11 cellular contexts compared by ENCODE assay signal in the genomic region with DNA sequence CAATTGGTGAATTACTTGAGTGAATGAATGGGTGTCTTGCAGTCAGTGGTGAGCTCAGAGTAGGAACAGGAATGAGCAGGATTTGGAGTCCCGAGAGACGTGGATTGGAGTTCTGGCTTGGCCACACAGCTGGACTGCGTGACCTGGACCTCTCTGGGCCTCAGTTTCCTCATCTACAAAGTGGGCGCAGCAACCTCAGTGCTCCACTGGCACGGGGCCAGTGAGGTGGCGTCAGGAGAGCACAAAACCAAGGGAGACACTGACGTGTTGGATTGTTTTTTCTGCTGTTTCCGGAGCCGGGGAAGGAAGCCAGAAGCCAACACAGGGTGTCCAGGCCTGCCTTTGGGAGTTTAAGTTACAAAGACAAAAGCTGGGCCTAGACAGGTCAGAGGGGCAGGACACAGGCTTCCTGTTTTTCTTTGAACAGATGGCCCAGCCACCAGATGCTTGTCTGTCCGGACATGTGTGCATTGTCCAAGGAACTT. TPM values are rescaled to one million over a fixed set of nuclear protein-coding genes. Genes with fewer than 3 reads are reported as not detected.
DNase-seq lines count a peak whose midpoint lies in the region; ATAC-seq, FAIRE-seq and TF ChIP-seq lines count a peak whose summit lies in the region.
"Had no signal": no experiment of that assay in that cellular context is flagged by ENCODE, and none has a peak within 500 bp of the region (broad histone marks: within the 10 kb centered on the region; RNA-seq: fewer than 3 reads in every experiment).

No MANE protein-coding gene starts in this region.

- H3K79me2 ChIP-seq in mammary epithelial cell (ENCODE audit: insufficient read depth, low read length), result no peaks in the 10 kb centered on the region

- H3K4me1 ChIP-seq in mammary epithelial cell (ENCODE audit: insufficient read depth, low read length) (peaks cover 27% of the 10 kb centered on the region), kidney (ENCODE audit: control insufficient read depth in 1 of 2, insufficient read depth in 1 of 2, low read depth in 1 of 2, low read length in 2 of 2) (peaks cover 2 to 12% of the 10 kb centered on the region in 2 donors), subcutaneous abdominal adipose tissue (ENCODE audit: control insufficient read depth in 5 of 5, insufficient read depth in 5 of 5, low read length in 5 of 5) (peaks cover 0 to 40% (median 11%) of the 10 kb centered on the region in 5 donors)

- WGBS in mammary epithelial cell (ENCODE audit: low coverage, missing lambda C conversion rate), result 32% methylated on average over 10 of the region's 10 CpGs

- dilution Hi-C loops in mammary epithelial cell (cut with HindIII; ENCODE audit: low sequenced_read_pairs), result no loop called here

- in situ Hi-C loops in mammary epithelial cell (cut with MboI; ENCODE audit: low sequenced_read_pairs in 2 of 2), result no loop called here

- intact Hi-C loops in mammary epithelial cell (cut with micrococcal nuclease) (no loop called here), kidney (cut with DNase I) (no loop called here)

- DNase-seq in LHCN-M2 (ENCODE audit: low read depth), result peak; percentile 95
- DNase-seq in mammary epithelial cell, result peak; percentile 80
- peak; percentile 84 for DNase-seq in kidney
- no peak for DNase-seq in GDM1 (lab: John Stamatoyannopoulos, UW)
- no peak for DNase-seq in HUDEP-2 (lab: John Stamatoyannopoulos, UW; ENCODE audit: unreplicated experiment in 76 of 76)
- DNase-seq: activated B cell treated with CpG ODN at 0.5 μM for 24 hours; effector CD8-positive, alpha-beta T cell had no signal

- no peaks in the 10 kb centered on the region for H3K9me3 ChIP-seq in mammary epithelial cell (replicated peaks; ENCODE audit: insufficient read depth, low read length)
- H3K9me3 ChIP-seq in kidney (ENCODE audit: control insufficient read depth in 1 of 2, low read length in 2 of 2), result no peaks in the 10 kb centered on the region
- H3K9me3 ChIP-seq in subcutaneous abdominal adipose tissue (ENCODE audit: control insufficient read depth in 5 of 5, low read length in 5 of 5), result no peaks in the 10 kb centered on the region

- H3K36me3 ChIP-seq in mammary epithelial cell (ENCODE audit: insufficient read depth, low read length), result no peaks in the 10 kb centered on the region
- H3K36me3 ChIP-seq in kidney (ENCODE audit: control insufficient read depth in 1 of 2, insufficient read depth in 2 of 2, low read length in 2 of 2), result no peaks in the 10 kb centered on the region
- H3K36me3 ChIP-seq in subcutaneous abdominal adipose tissue (ENCODE audit: control insufficient read depth in 5 of 5, insufficient read depth in 5 of 5, low read length in 5 of 5), result no peaks in the 10 kb centered on the region

- CTCF ChIA-PET in mammary epithelial cell (lab: Charles Lee; ENCODE audit: low non-redundant PET), result no interaction called here

- H3K9ac ChIP-seq in mammary epithelial cell (ENCODE audit: insufficient read depth, low read length) (no peak overlapping the region), kidney (ENCODE audit: low read length in 2 of 2) (no peak overlapping the region), subcutaneous abdominal adipose tissue (ENCODE audit: low read length in 5 of 5) (no peak overlapping the region)

- peak overlapping the region; percentile 25 for H3K4me2 ChIP-seq in mammary epithelial cell (ENCODE audit: insufficient read depth, low read depth, low read length)

- H3K27me3 ChIP-seq in mammary epithelial cell (ENCODE audit: insufficient read depth, low read length) (no peaks in the 10 kb centered on the region), subcutaneous abdominal adipose tissue (ENCODE audit: control insufficient read depth in 5 of 5, insufficient read depth in 4 of 5, low read length in 5 of 5) (no peaks in the 10 kb centered on the region)

- FAIRE-seq in kidney (lab: Jason Lieb, UNC), result no peak

- no peaks in the 10 kb centered on the region for H4K20me1 ChIP-seq in mammary epithelial cell (ENCODE audit: insufficient read depth, low read length)

- ATAC-seq in HG03439 (IDR thresholded peaks at IDR 0.05; ENCODE audit: unreplicated experiment) (no peak), GM21447 (IDR thresholded peaks at IDR 0.05; ENCODE audit: unreplicated experiment) (no peak)

- TF ChIP-seq CTCF in mammary epithelial cell (conservative IDR thresholded peaks at IDR 0.05 in 1 of 2, IDR thresholded peaks at IDR 0.05 in 1 of 2; ENCODE audit: extremely low read depth in 1 of 2, insufficient read depth in 1 of 2, low read depth in 1 of 2, low read length in 2 of 2), result no peak
- TF ChIP-seq CTCF in kidney (IDR thresholded peaks at IDR 0.05; ENCODE audit: borderline replicate concordance, extremely low read depth, insufficient read depth), result no peak

- H2AFZ ChIP-seq in mammary epithelial cell (ENCODE audit: low read depth, low read length), result peak overlapping the region; percentile 25

- no TSS peak for BruUV-seq in mammary epithelial cell (replicated peaks; lab: Mats Ljungman, UMichigan)

- H3K27ac ChIP-seq in mammary epithelial cell (ENCODE audit: insufficient read depth, low read depth, low read length), result peak overlapping the region; percentile 19
- H3K27ac ChIP-seq in kidney (ENCODE audit: low read depth in 2 of 2, low read length in 2 of 2), result peak overlapping the region; percentile 29 to 63
- peak overlapping the region; percentile 81 for H3K27ac ChIP-seq in subcutaneous abdominal adipose tissue (ENCODE audit: low read depth, low read length)

- H3K4me3 ChIP-seq in mammary epithelial cell (replicated peaks in 1 of 3; ENCODE audit: insufficient read depth in 1 of 3, low read depth in 2 of 3, low read length in 3 of 3) (no peak overlapping the region), kidney (ENCODE audit: low read length in 2 of 2) (no peak overlapping the region), subcutaneous abdominal adipose tissue (ENCODE audit: low read depth in 1 of 5, low read length in 5 of 5) (no peak overlapping the region)

RNA-seq across cellular contexts. Expression of gene DOCK6, which starts 6.5 kb away (rescaled TPM):
- total RNA-seq in LHCN-M2 (2014; rRNA removed), result 19.4 and 33.0 TPM in 2 replicates
- 29.0 TPM for polyA plus RNA-seq in LHCN-M2 (2012)
- total RNA-seq in mammary epithelial cell, result 10 to 100 TPM; 22.0 to 53.6 TPM
- 13.5 TPM for polyA plus RNA-seq in mammary epithelial cell
- 31.1 TPM for polyA minus RNA-seq in mammary epithelial cell
- total RNA-seq in kidney, result 112 TPM
- 45.8 TPM for polyA plus RNA-seq in kidney (ENCODE audit: insufficient read depth, low read depth, low replicate concordance)

RNA-seq across cellular contexts. Expression of gene TSPAN16, which starts 27.1 kb away (rescaled TPM):
- total RNA-seq in LHCN-M2 (2014; rRNA removed) (not detected in 2 replicates), mammary epithelial cell (not detected), kidney (not detected)
- not detected for polyA plus RNA-seq in LHCN-M2 (2012)
- polyA plus RNA-seq in mammary epithelial cell (not detected), kidney (ENCODE audit: insufficient read depth, low read depth, low replicate concordance) (not detected)
- polyA minus RNA-seq in mammary epithelial cell, result not detected
- total RNA-seq: activated B cell treated with CpG ODN at 0.5 μM for 24 hours had no signal
- polyA plus RNA-seq: IgD-negative memory B cell had no signal

RNA-seq across cellular contexts. Expression of gene ANGPTL8, which starts 29.4 kb away (rescaled TPM):
- total RNA-seq in LHCN-M2 (2014; rRNA removed), result not detected in 2 replicates
- polyA plus RNA-seq in LHCN-M2 (2012), result 0.22 TPM
- total RNA-seq in mammary epithelial cell, result not detected
- polyA plus RNA-seq in mammary epithelial cell, result not detected
- polyA minus RNA-seq in mammary epithelial cell, result not detected
- total RNA-seq in kidney, result 1.9 TPM
- polyA plus RNA-seq in kidney (ENCODE audit: insufficient read depth, low read depth, low replicate concordance), result 1.3 TPM
- total RNA-seq: activated B cell treated with CpG ODN at 0.5 μM for 24 hours had no signal
- polyA plus RNA-seq: IgD-negative memory B cell had no signal

Comparison
In these comparisons a context has a peak if more than half of its experiments do, and no peak if none do; other contexts are left out.
1. DNase-seq: peak in LHCN-M2 (single experiment), mammary epithelial cell (single experiment) and kidney (single experiment); none in GDM1 (single experiment) and HUDEP-2 (0 of 76).
2. H3K27ac ChIP-seq: peak in every context shown above with its lines; median percentile 81 in subcutaneous abdominal adipose tissue; 46 in kidney; 19 in mammary epithelial cell.